In the genomic region with DNA sequence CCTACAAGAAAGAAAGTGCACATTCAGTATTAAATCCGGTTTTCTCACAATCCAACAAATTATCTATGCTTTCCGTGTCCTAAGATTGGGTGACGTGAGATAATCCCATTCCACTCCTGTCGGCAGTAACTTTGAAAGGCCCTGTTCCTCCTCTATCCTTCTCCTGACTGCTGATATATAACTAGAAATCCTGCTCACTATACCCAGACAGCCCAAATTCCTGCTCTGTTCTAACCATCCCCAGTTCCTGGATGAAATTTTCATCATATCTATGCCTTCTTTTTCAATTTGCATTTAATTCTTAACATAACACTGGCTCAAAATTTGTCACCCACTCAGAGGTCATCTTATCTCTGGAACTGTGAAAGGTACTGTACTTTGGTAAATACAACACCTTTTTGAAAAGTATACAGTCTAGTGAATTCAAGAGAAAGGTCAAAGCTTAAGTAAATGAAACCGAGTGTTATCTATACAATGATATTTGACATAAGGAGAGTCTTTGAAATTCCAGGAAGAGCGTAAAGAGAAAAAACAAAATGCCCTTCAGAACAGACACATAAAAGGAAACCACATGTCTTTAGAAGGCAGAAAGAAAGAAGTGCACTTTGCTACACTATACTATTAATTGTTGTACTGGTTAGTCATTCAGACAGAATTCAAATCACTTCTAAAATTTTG, we compare ENCODE assay signal across 1 cellular context.
TF ChIP-seq lines count a peak whose summit lies in the region.

No MANE protein-coding gene starts in this region.

TF ChIP-seq in HepG2, 621 proteins besides CTCF, POLR2A, EP300 and RAD21 (continued from another document and continues in another):
- TF ChIP-seq, protein P1, sequence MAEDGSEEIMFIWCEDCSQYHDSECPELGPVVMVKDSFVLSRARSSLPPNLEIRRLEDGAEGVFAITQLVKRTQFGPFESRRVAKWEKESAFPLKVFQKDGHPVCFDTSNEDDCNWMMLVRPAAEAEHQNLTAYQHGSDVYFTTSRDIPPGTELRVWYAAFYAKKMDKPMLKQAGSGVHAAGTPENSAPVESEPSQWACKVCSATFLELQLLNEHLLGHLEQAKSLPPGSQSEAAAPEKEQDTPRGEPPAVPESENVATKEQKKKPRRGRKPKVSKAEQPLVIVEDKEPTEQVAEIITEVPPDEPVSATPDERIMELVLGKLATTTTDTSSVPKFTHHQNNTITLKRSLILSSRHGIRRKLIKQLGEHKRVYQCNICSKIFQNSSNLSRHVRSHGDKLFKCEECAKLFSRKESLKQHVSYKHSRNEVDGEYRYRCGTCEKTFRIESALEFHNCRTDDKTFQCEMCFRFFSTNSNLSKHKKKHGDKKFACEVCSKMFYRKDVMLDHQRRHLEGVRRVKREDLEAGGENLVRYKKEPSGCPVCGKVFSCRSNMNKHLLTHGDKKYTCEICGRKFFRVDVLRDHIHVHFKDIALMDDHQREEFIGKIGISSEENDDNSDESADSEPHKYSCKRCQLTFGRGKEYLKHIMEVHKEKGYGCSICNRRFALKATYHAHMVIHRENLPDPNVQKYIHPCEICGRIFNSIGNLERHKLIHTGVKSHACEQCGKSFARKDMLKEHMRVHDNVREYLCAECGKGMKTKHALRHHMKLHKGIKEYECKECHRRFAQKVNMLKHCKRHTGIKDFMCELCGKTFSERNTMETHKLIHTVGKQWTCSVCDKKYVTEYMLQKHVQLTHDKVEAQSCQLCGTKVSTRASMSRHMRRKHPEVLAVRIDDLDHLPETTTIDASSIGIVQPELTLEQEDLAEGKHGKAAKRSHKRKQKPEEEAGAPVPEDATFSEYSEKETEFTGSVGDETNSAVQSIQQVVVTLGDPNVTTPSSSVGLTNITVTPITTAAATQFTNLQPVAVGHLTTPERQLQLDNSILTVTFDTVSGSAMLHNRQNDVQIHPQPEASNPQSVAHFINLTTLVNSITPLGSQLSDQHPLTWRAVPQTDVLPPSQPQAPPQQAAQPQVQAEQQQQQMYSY (CRISPR knock-in tag; IDR thresholded peaks at IDR 0.05), result no peak
- TF ChIP-seq, protein P2, sequence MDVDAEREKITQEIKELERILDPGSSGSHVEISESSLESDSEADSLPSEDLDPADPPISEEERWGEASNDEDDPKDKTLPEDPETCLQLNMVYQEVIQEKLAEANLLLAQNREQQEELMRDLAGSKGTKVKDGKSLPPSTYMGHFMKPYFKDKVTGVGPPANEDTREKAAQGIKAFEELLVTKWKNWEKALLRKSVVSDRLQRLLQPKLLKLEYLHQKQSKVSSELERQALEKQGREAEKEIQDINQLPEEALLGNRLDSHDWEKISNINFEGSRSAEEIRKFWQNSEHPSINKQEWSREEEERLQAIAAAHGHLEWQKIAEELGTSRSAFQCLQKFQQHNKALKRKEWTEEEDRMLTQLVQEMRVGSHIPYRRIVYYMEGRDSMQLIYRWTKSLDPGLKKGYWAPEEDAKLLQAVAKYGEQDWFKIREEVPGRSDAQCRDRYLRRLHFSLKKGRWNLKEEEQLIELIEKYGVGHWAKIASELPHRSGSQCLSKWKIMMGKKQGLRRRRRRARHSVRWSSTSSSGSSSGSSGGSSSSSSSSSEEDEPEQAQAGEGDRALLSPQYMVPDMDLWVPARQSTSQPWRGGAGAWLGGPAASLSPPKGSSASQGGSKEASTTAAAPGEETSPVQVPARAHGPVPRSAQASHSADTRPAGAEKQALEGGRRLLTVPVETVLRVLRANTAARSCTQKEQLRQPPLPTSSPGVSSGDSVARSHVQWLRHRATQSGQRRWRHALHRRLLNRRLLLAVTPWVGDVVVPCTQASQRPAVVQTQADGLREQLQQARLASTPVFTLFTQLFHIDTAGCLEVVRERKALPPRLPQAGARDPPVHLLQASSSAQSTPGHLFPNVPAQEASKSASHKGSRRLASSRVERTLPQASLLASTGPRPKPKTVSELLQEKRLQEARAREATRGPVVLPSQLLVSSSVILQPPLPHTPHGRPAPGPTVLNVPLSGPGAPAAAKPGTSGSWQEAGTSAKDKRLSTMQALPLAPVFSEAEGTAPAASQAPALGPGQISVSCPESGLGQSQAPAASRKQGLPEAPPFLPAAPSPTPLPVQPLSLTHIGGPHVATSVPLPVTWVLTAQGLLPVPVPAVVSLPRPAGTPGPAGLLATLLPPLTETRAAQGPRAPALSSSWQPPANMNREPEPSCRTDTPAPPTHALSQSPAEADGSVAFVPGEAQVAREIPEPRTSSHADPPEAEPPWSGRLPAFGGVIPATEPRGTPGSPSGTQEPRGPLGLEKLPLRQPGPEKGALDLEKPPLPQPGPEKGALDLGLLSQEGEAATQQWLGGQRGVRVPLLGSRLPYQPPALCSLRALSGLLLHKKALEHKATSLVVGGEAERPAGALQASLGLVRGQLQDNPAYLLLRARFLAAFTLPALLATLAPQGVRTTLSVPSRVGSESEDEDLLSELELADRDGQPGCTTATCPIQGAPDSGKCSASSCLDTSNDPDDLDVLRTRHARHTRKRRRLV (CRISPR knock-in tag; IDR thresholded peaks at IDR 0.05), result no peak
- TF ChIP-seq RXRB (CRISPR knock-in tag; IDR thresholded peaks at IDR 0.05; ENCODE audit: borderline replicate concordance), result peak; percentile 85
- TF ChIP-seq NFKBIZ (CRISPR knock-in tag; IDR thresholded peaks at IDR 0.05), result 0 out of 2 replicates have a peak, but pooled peaks have one; percentile 49
- no peak for TF ChIP-seq ZNF224 (CRISPR knock-in tag; IDR thresholded peaks at IDR 0.05)
- no peak for TF ChIP-seq KLF13 (CRISPR knock-in tag; IDR thresholded peaks at IDR 0.05)
- TF ChIP-seq POGZ (CRISPR knock-in tag; IDR thresholded peaks at IDR 0.05), result peak; percentile 50
- TF ChIP-seq NFE2L1 (CRISPR knock-in tag; IDR thresholded peaks at IDR 0.05; ENCODE audit: borderline replicate concordance), result no peak
- TF ChIP-seq KLF16 (CRISPR knock-in tag; IDR thresholded peaks at IDR 0.05), result peak in 1 of 2 experiments; percentile 59; a peak in 1 of 4 replicates
- TF ChIP-seq ZNF629 (CRISPR knock-in tag; conservative IDR thresholded peaks at IDR 0.05), result no peak
- no peak for TF ChIP-seq EEA1 (CRISPR knock-in tag; IDR thresholded peaks at IDR 0.05; ENCODE audit: borderline replicate concordance)
- TF ChIP-seq, protein P3, sequence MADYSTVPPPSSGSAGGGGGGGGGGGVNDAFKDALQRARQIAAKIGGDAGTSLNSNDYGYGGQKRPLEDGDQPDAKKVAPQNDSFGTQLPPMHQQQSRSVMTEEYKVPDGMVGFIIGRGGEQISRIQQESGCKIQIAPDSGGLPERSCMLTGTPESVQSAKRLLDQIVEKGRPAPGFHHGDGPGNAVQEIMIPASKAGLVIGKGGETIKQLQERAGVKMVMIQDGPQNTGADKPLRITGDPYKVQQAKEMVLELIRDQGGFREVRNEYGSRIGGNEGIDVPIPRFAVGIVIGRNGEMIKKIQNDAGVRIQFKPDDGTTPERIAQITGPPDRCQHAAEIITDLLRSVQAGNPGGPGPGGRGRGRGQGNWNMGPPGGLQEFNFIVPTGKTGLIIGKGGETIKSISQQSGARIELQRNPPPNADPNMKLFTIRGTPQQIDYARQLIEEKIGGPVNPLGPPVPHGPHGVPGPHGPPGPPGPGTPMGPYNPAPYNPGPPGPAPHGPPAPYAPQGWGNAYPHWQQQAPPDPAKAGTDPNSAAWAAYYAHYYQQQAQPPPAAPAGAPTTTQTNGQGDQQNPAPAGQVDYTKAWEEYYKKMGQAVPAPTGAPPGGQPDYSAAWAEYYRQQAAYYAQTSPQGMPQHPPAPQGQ (CRISPR knock-in tag; IDR thresholded peaks at IDR 0.05; ENCODE audit: borderline replicate concordance), result no peak
- TF ChIP-seq, protein P4, sequence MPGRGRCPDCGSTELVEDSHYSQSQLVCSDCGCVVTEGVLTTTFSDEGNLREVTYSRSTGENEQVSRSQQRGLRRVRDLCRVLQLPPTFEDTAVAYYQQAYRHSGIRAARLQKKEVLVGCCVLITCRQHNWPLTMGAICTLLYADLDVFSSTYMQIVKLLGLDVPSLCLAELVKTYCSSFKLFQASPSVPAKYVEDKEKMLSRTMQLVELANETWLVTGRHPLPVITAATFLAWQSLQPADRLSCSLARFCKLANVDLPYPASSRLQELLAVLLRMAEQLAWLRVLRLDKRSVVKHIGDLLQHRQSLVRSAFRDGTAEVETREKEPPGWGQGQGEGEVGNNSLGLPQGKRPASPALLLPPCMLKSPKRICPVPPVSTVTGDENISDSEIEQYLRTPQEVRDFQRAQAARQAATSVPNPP (CRISPR knock-in tag; IDR thresholded peaks at IDR 0.05), result no peak; the same call in 1 of the 2 replicates
- peak; percentile 99 for TF ChIP-seq ZBTB20 (CRISPR knock-in tag; IDR thresholded peaks at IDR 0.05; ENCODE audit: borderline replicate concordance, low read depth)
- TF ChIP-seq, protein P5, sequence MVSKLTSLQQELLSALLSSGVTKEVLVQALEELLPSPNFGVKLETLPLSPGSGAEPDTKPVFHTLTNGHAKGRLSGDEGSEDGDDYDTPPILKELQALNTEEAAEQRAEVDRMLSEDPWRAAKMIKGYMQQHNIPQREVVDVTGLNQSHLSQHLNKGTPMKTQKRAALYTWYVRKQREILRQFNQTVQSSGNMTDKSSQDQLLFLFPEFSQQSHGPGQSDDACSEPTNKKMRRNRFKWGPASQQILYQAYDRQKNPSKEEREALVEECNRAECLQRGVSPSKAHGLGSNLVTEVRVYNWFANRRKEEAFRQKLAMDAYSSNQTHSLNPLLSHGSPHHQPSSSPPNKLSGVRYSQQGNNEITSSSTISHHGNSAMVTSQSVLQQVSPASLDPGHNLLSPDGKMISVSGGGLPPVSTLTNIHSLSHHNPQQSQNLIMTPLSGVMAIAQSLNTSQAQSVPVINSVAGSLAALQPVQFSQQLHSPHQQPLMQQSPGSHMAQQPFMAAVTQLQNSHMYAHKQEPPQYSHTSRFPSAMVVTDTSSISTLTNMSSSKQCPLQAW (CRISPR knock-in tag; IDR thresholded peaks at IDR 0.05), result no peak
- 0 out of 2 replicates have a peak, but pooled peaks have one; percentile 9 for TF ChIP-seq HNF4G (IDR thresholded peaks at IDR 0.05; ENCODE audit: borderline replicate concordance, low read depth, low read length)
- TF ChIP-seq HNF4G (CRISPR knock-in tag; IDR thresholded peaks at IDR 0.05; ENCODE audit: borderline replicate concordance, low read depth), result no peak
- TF ChIP-seq ZNF121 (CRISPR knock-in tag; IDR thresholded peaks at IDR 0.05), result no peak
- no peak for TF ChIP-seq NR3C1 (CRISPR knock-in tag; IDR thresholded peaks at IDR 0.05)
- TF ChIP-seq, protein P6, sequence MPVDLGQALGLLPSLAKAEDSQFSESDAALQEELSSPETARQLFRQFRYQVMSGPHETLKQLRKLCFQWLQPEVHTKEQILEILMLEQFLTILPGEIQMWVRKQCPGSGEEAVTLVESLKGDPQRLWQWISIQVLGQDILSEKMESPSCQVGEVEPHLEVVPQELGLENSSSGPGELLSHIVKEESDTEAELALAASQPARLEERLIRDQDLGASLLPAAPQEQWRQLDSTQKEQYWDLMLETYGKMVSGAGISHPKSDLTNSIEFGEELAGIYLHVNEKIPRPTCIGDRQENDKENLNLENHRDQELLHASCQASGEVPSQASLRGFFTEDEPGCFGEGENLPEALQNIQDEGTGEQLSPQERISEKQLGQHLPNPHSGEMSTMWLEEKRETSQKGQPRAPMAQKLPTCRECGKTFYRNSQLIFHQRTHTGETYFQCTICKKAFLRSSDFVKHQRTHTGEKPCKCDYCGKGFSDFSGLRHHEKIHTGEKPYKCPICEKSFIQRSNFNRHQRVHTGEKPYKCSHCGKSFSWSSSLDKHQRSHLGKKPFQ (CRISPR knock-in tag; IDR thresholded peaks at IDR 0.05; ENCODE audit: insufficient replicate concordance), result no peak
- peak; percentile 90 for TF ChIP-seq ELF3 (CRISPR knock-in tag; IDR thresholded peaks at IDR 0.05)
- TF ChIP-seq SMARCC2 (IDR thresholded peaks at IDR 0.05), result no peak
- no peak for TF ChIP-seq ZNF879 (CRISPR knock-in tag; IDR thresholded peaks at IDR 0.05)
- TF ChIP-seq, protein P7, sequence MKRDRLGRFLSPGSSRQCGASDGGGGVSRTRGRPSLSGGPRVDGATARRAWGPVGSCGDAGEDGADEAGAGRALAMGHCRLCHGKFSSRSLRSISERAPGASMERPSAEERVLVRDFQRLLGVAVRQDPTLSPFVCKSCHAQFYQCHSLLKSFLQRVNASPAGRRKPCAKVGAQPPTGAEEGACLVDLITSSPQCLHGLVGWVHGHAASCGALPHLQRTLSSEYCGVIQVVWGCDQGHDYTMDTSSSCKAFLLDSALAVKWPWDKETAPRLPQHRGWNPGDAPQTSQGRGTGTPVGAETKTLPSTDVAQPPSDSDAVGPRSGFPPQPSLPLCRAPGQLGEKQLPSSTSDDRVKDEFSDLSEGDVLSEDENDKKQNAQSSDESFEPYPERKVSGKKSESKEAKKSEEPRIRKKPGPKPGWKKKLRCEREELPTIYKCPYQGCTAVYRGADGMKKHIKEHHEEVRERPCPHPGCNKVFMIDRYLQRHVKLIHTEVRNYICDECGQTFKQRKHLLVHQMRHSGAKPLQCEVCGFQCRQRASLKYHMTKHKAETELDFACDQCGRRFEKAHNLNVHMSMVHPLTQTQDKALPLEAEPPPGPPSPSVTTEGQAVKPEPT (CRISPR knock-in tag; IDR thresholded peaks at IDR 0.05; ENCODE audit: low read depth), result no peak
- TF ChIP-seq, protein P8, sequence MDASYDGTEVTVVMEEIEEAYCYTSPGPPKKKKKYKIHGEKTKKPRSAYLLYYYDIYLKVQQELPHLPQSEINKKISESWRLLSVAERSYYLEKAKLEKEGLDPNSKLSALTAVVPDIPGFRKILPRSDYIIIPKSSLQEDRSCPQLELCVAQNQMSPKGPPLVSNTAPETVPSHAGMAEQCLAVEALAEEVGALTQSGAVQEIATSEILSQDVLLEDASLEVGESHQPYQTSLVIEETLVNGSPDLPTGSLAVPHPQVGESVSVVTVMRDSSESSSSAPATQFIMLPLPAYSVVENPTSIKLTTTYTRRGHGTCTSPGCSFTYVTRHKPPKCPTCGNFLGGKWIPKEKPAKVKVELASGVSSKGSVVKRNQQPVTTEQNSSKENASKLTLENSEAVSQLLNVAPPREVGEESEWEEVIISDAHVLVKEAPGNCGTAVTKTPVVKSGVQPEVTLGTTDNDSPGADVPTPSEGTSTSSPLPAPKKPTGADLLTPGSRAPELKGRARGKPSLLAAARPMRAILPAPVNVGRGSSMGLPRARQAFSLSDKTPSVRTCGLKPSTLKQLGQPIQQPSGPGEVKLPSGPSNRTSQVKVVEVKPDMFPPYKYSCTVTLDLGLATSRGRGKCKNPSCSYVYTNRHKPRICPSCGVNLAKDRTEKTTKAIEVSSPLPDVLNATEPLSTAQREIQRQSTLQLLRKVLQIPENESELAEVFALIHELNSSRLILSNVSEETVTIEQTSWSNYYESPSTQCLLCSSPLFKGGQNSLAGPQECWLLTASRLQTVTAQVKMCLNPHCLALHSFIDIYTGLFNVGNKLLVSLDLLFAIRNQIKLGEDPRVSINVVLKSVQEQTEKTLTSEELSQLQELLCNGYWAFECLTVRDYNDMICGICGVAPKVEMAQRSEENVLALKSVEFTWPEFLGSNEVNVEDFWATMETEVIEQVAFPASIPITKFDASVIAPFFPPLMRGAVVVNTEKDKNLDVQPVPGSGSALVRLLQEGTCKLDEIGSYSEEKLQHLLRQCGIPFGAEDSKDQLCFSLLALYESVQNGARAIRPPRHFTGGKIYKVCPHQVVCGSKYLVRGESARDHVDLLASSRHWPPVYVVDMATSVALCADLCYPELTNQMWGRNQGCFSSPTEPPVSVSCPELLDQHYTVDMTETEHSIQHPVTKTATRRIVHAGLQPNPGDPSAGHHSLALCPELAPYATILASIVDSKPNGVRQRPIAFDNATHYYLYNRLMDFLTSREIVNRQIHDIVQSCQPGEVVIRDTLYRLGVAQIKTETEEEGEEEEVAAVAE (CRISPR knock-in tag; IDR thresholded peaks at IDR 0.05; ENCODE audit: borderline replicate concordance), result no peak
